In genomic region chr10:118850418-118851061, GRCh38 we compare ENCODE assay signal across 8 cellular contexts.
DNase-seq lines count a peak whose midpoint lies in the region; ATAC-seq and TF ChIP-seq lines count a peak whose summit lies in the region.

No MANE protein-coding gene starts in this region.

- H3K9me3 Mint-ChIP-seq in activated T-helper 1 cell treated with anti-CD3 and anti-CD28 coated beads, Interleukin-12 subunit alpha, Interleukin-12 subunit beta, Interleukin-2, Interleukin-4 antibody, amounts not matched to agents 30 ng/mL and 10 ng/mL and 1 ng/mL, durations not matched to agents 14 hours and 24 hours and 36 hours, result no peaks in the 10 kb centered on the region

- no peak overlapping the region for H3K4me3 ChIP-seq in Peyer's patch
- H3K4me3 ChIP-seq in retinal pigment epithelial cell (ENCODE audit: low read length), result no peak overlapping the region

- no peak for TF ChIP-seq POLR2A in Peyer's patch (IDR thresholded peaks at IDR 0.05)

- no peaks in the 10 kb centered on the region for H3K4me1 Mint-ChIP-seq in activated T-helper 1 cell treated with anti-CD3 and anti-CD28 coated beads, Interleukin-12 subunit alpha, Interleukin-12 subunit beta, Interleukin-2, Interleukin-4 antibody, amounts not matched to agents 30 ng/mL and 10 ng/mL and 1 ng/mL, durations not matched to agents 14 hours and 24 hours and 36 hours (ENCODE audit: low read depth)

- ATAC-seq in HG03469 (IDR thresholded peaks at IDR 0.05; ENCODE audit: unreplicated experiment) (peak; percentile 46), HG03135 (IDR thresholded peaks at IDR 0.05; ENCODE audit: unreplicated experiment) (no peak), HG03039 (IDR thresholded peaks at IDR 0.05; ENCODE audit: unreplicated experiment) (no peak)

- peak; percentile 35 for DNase-seq in GDM1 (lab: John Stamatoyannopoulos, UW)
- peak; percentile 35 to 84 (median 77) for DNase-seq in Peyer's patch
- DNase-seq in activated T-helper 1 cell treated with anti-CD3 and anti-CD28 coated beads, Interleukin-12 subunit alpha, Interleukin-12 subunit beta, Interleukin-2, Interleukin-4 antibody, amounts not matched to agents 30 ng/mL and 10 ng/mL and 1 ng/mL, durations not matched to agents 14 hours and 24 hours and 36 hours (ENCODE audit: low spot score), result peak; percentile 43
- peak; percentile 46 for DNase-seq in glomerular visceral epithelial cell (ENCODE audit: extremely low spot score)
- DNase-seq in retinal pigment epithelial cell (ENCODE audit: low read depth), result no peak

- no peaks in the 10 kb centered on the region for H3K4me1 ChIP-seq in Peyer's patch

- H3K4me3 Mint-ChIP-seq in activated T-helper 1 cell treated with anti-CD3 and anti-CD28 coated beads, Interleukin-12 subunit alpha, Interleukin-12 subunit beta, Interleukin-2, Interleukin-4 antibody, amounts not matched to agents 30 ng/mL and 10 ng/mL and 1 ng/mL, durations not matched to agents 14 hours and 24 hours and 36 hours, result no peak overlapping the region

- intact Hi-C loops in activated T-helper 1 cell treated with anti-CD3 and anti-CD28 coated beads, Interleukin-12 subunit alpha, Interleukin-12 subunit beta, Interleukin-2, Interleukin-4 antibody, amounts not matched to agents 30 ng/mL and 10 ng/mL and 1 ng/mL, durations not matched to agents 14 hours and 24 hours and 36 hours (cut with micrococcal nuclease), result no loop called here

- peaks cover 2% of the 10 kb centered on the region for H3K27me3 Mint-ChIP-seq in activated T-helper 1 cell treated with anti-CD3 and anti-CD28 coated beads, Interleukin-12 subunit alpha, Interleukin-12 subunit beta, Interleukin-2, Interleukin-4 antibody, amounts not matched to agents 30 ng/mL and 10 ng/mL and 1 ng/mL, durations not matched to agents 14 hours and 24 hours and 36 hours (ENCODE audit: insufficient read depth)

- TF ChIP-seq CTCF in Peyer's patch (IDR thresholded peaks at IDR 0.05) (peak in 4 of 6 experiments; percentile 45 to 65 (median 60)), retinal pigment epithelial cell (conservative IDR thresholded peaks at IDR 0.05; ENCODE audit: low read depth, low read length) (peak; percentile 80)

- H3K36me3 Mint-ChIP-seq in activated T-helper 1 cell treated with anti-CD3 and anti-CD28 coated beads, Interleukin-12 subunit alpha, Interleukin-12 subunit beta, Interleukin-2, Interleukin-4 antibody, amounts not matched to agents 30 ng/mL and 10 ng/mL and 1 ng/mL, durations not matched to agents 14 hours and 24 hours and 36 hours (ENCODE audit: low read depth), result no peaks in the 10 kb centered on the region

- no peak overlapping the region for H3K27ac ChIP-seq in Peyer's patch

- no peaks in the 10 kb centered on the region for H3K9me3 ChIP-seq in Peyer's patch

- no peak overlapping the region for H3K27ac Mint-ChIP-seq in activated T-helper 1 cell treated with anti-CD3 and anti-CD28 coated beads, Interleukin-12 subunit alpha, Interleukin-12 subunit beta, Interleukin-2, Interleukin-4 antibody, amounts not matched to agents 30 ng/mL and 10 ng/mL and 1 ng/mL, durations not matched to agents 14 hours and 24 hours and 36 hours

- no peaks in the 10 kb centered on the region for H3K36me3 ChIP-seq in Peyer's patch

- H3K27me3 ChIP-seq in Peyer's patch, result no peaks in the 10 kb centered on the region
